13 cellular contexts compared by ENCODE assay signal in genomic region chr17:59375858-59376257, GRCh38. TPM values are rescaled to one million over a fixed set of nuclear protein-coding genes. Genes with fewer than 3 reads are reported as not detected.
DNase-seq lines count a peak whose midpoint lies in the region; ATAC-seq, FAIRE-seq and TF ChIP-seq lines count a peak whose summit lies in the region.
"Had no signal": no experiment of that assay in that cellular context is flagged by ENCODE, and none has a peak within 500 bp of the region (broad histone marks: within the 10 kb centered on the region; RNA-seq: fewer than 3 reads in every experiment).

No MANE protein-coding gene starts in this region.

- no peak overlapping the region for H3K4me3 ChIP-seq in HepG2 (replicated peaks in 1 of 3; ENCODE audit: insufficient read depth in 1 of 3, low read depth in 2 of 3, low read length in 3 of 3)
- H3K4me3 ChIP-seq in right lobe of liver = no peak overlapping the region
- no peak overlapping the region for H3K4me3 ChIP-seq in aorta (ENCODE audit: low read length in 2 of 2)

- TF ChIP-seq RAD21 in HepG2 (CRISPR knock-in tag; IDR thresholded peaks at IDR 0.05) = no peak

- TF ChIP-seq CTCF in HepG2 (CRISPR knock-in tag; IDR thresholded peaks at IDR 0.05) (no peak), right lobe of liver (IDR thresholded peaks at IDR 0.05) (no peak)

- no peaks in the 10 kb centered on the region; a peak in 3 of 5 replicates for H3K36me3 ChIP-seq in HepG2 (replicated peaks in 1 of 2; ENCODE audit: control insufficient read depth in 1 of 2, insufficient read depth in 2 of 2, low read length in 2 of 2)
- peaks cover 0 to 2% (median 0%) of the 10 kb centered on the region in 4 donors for H3K36me3 ChIP-seq in right lobe of liver
- no peaks in the 10 kb centered on the region for H3K36me3 ChIP-seq in aorta (ENCODE audit: control insufficient read depth in 1 of 2, insufficient read depth in 2 of 2, low read length in 1 of 2)

- H3K9me3 ChIP-seq in HepG2 (ENCODE audit: low read length) (no peaks in the 10 kb centered on the region), right lobe of liver (no peaks in the 10 kb centered on the region), aorta (ENCODE audit: control insufficient read depth, low read length) (no peaks in the 10 kb centered on the region)

- BruUV-seq in HepG2 (replicated peaks; lab: Mats Ljungman, UMichigan) = no TSS peak

- H3K79me2 ChIP-seq in HepG2 (ENCODE audit: insufficient read depth, low read length) = peaks cover 4% of the 10 kb centered on the region

- H3K27me3 Mint-ChIP-seq in effector memory CD8-positive, alpha-beta T cell = no peaks in the 10 kb centered on the region
- no peaks in the 10 kb centered on the region for H3K27me3 Mint-ChIP-seq in activated CD4-positive, alpha-beta memory T cell treated with anti-CD3 and anti-CD28 coated beads, Interleukin-2, amount 10 ng/mL, durations not matched to agents 7 days and 5 days

- H4K20me1 ChIP-seq in HepG2 (ENCODE audit: insufficient read depth, low read length) = no peaks in the 10 kb centered on the region

- no peak for TF ChIP-seq EP300 in HepG2 (IDR thresholded peaks at IDR 0.05; ENCODE audit: low read depth in 2 of 2, low read length in 2 of 2)
- TF ChIP-seq EP300 in HepG2 (CRISPR knock-in tag; IDR thresholded peaks at IDR 0.05; ENCODE audit: borderline replicate concordance) = no peak

- no peak for ATAC-seq in HepG2
- no peak for ATAC-seq in right lobe of liver
- ATAC-seq in HG03066 (IDR thresholded peaks at IDR 0.05; ENCODE audit: low read depth, unreplicated experiment) = peak; percentile 64
- ATAC-seq in effector memory CD8-positive, alpha-beta T cell (replicated peaks) = peak; percentile 16
- no peak for ATAC-seq in aorta (ENCODE audit: low FRiP score)
- ATAC-seq in GM21360 (IDR thresholded peaks at IDR 0.05; ENCODE audit: unreplicated experiment) = no peak
- ATAC-seq: activated T-cell treated with anti-CD3 and anti-CD28 coated beads, Interleukin-2, amount 50 U/mL, for 72 hours; stimulated activated effector memory CD8-positive, alpha-beta T cell treated with anti-CD3 and anti-CD28 coated beads, Interleukin-12 subunit alpha, Interleukin-12 subunit beta, amount 100 ng/mL, for 72 hours had no signal

- in situ Hi-C loops in HepG2 (cut with HindIII; ENCODE audit: extremely low pct_ligation_motif_present, low pct_unique_long_range_greater_than_20kb) (no loop called here), ACHN (cut with HindIII; ENCODE audit: low pct_ligation_motif_present, low pct_unique_long_range_greater_than_20kb, low sequenced_read_pairs) (no loop called here)

- DNase-seq in HepG2 (ENCODE audit: low spot score) = no peak
- DNase-seq in right lobe of liver = no peak
- no peak for DNase-seq in effector memory CD8-positive, alpha-beta T cell
- no peak for DNase-seq in aorta
- DNase-seq in activated CD4-positive, alpha-beta memory T cell treated with anti-CD3 and anti-CD28 coated beads, Interleukin-2, amount 10 ng/mL, durations not matched to agents 7 days and 5 days = no peak
- no peak for DNase-seq in ACHN
- DNase-seq: activated T-cell treated with anti-CD3 and anti-CD28 coated beads, Interleukin-2, amount 50 U/mL, for 72 hours; cortex of kidney; OCI-M1 had no signal

- no peak overlapping the region for H3K27ac Mint-ChIP-seq in effector memory CD8-positive, alpha-beta T cell
- H3K27ac Mint-ChIP-seq in activated CD4-positive, alpha-beta memory T cell treated with anti-CD3 and anti-CD28 coated beads, Interleukin-2, amount 10 ng/mL, durations not matched to agents 7 days and 5 days = no peak overlapping the region
- H3K27ac Mint-ChIP-seq: stimulated activated effector memory CD8-positive, alpha-beta T cell treated with anti-CD3 and anti-CD28 coated beads, Interleukin-12 subunit alpha, Interleukin-12 subunit beta, amount 100 ng/mL, for 72 hours had no signal

- no peak overlapping the region for H3K4me3 Mint-ChIP-seq in effector memory CD8-positive, alpha-beta T cell
- H3K4me3 Mint-ChIP-seq in activated CD4-positive, alpha-beta memory T cell treated with anti-CD3 and anti-CD28 coated beads, Interleukin-2, amount 10 ng/mL, durations not matched to agents 7 days and 5 days = no peak overlapping the region
- H3K4me3 Mint-ChIP-seq: stimulated activated effector memory CD8-positive, alpha-beta T cell treated with anti-CD3 and anti-CD28 coated beads, Interleukin-12 subunit alpha, Interleukin-12 subunit beta, amount 100 ng/mL, for 72 hours had no signal

- H3K27me3 ChIP-seq in HepG2 (ENCODE audit: control insufficient read depth in 1 of 2, insufficient read depth in 2 of 2, low read length in 2 of 2) (no peaks in the 10 kb centered on the region), right lobe of liver (no peaks in the 10 kb centered on the region), aorta (ENCODE audit: control insufficient read depth in 1 of 2, insufficient read depth in 2 of 2, low read length in 1 of 2) (no peaks in the 10 kb centered on the region)

- H3K4me1 ChIP-seq in HepG2 (ENCODE audit: insufficient read depth, low read length) (peaks cover 55% of the 10 kb centered on the region), right lobe of liver (peaks cover 0 to 40% (median 21%) of the 10 kb centered on the region in 4 donors), aorta (ENCODE audit: control insufficient read depth in 1 of 2, insufficient read depth in 2 of 2, low read length in 2 of 2) (peaks cover 14 to 35% of the 10 kb centered on the region in 2 donors)

- CTCF ChIA-PET in HepG2 (lab: Yijun Ruan, JAX; ENCODE audit: low intra/inter-chr PET ratio, low total read pairs) = no interaction called here
- CTCF ChIA-PET in activated CD4-positive, alpha-beta memory T cell treated with anti-CD3 and anti-CD28 coated beads, Interleukin-2, amount 10 ng/mL, durations not matched to agents 7 days and 5 days (lab: Charles Lee) = interaction anchor here (1.7 kb wide), 1 partner anchor 46 kb away, joined by 6 read pairs; no protein-coding TSS in a partner anchor

- peaks cover 29 to 41% of the 10 kb centered on the region in 2 donors for H3K4me1 Mint-ChIP-seq in effector memory CD8-positive, alpha-beta T cell (ENCODE audit: low read depth in 2 of 2)
- H3K4me1 Mint-ChIP-seq in activated CD4-positive, alpha-beta memory T cell treated with anti-CD3 and anti-CD28 coated beads, Interleukin-2, amount 10 ng/mL, durations not matched to agents 7 days and 5 days = peaks cover 59% of the 10 kb centered on the region

- POLR2A ChIA-PET in HepG2 (lab: Yijun Ruan, JAX) = interaction anchor here (1.6 kb wide), 1 partner anchor 10 kb away, joined by 4 read pairs; no protein-coding TSS in a partner anchor
- POLR2A ChIA-PET in activated CD4-positive, alpha-beta memory T cell treated with anti-CD3 and anti-CD28 coated beads, Interleukin-2, amount 10 ng/mL, durations not matched to agents 7 days and 5 days (lab: Charles Lee) = interaction anchor here (0.9 to 1.9 kb wide), 2 partner anchors 10 to 46 kb away, joined by 3 to 5 read pairs; no protein-coding TSS in a partner anchor

- no peak overlapping the region for H3K9ac ChIP-seq in HepG2 (ENCODE audit: insufficient read depth, low read depth, low read length)

- H3K9me3 Mint-ChIP-seq in effector memory CD8-positive, alpha-beta T cell = no peaks in the 10 kb centered on the region
- H3K9me3 Mint-ChIP-seq in activated CD4-positive, alpha-beta memory T cell treated with anti-CD3 and anti-CD28 coated beads, Interleukin-2, amount 10 ng/mL, durations not matched to agents 7 days and 5 days = no peaks in the 10 kb centered on the region
- H3K9me3 Mint-ChIP-seq: stimulated activated effector memory CD8-positive, alpha-beta T cell treated with anti-CD3 and anti-CD28 coated beads, Interleukin-12 subunit alpha, Interleukin-12 subunit beta, amount 100 ng/mL, for 72 hours had no signal

- no peak overlapping the region for H3K4me2 ChIP-seq in HepG2 (ENCODE audit: low read depth, low read length)

- FAIRE-seq in HepG2 (lab: Jason Lieb, UNC) = no peak

- H3K36me3 Mint-ChIP-seq in effector memory CD8-positive, alpha-beta T cell (ENCODE audit: insufficient read depth) = peaks cover 10% of the 10 kb centered on the region
- peaks cover 13% of the 10 kb centered on the region for H3K36me3 Mint-ChIP-seq in activated CD4-positive, alpha-beta memory T cell treated with anti-CD3 and anti-CD28 coated beads, Interleukin-2, amount 10 ng/mL, durations not matched to agents 7 days and 5 days (ENCODE audit: low read depth)
- H3K36me3 Mint-ChIP-seq: stimulated activated effector memory CD8-positive, alpha-beta T cell treated with anti-CD3 and anti-CD28 coated beads, Interleukin-12 subunit alpha, Interleukin-12 subunit beta, amount 100 ng/mL, for 72 hours had no signal

- H2AFZ ChIP-seq in HepG2 (ENCODE audit: low read length) = no peak overlapping the region

- H3K27ac ChIP-seq in HepG2 (ENCODE audit: extremely low read length, insufficient read depth, low read length) (no peak overlapping the region), right lobe of liver (no peak overlapping the region), aorta (ENCODE audit: low read depth in 1 of 2, low read length in 2 of 2) (peak overlapping the region; percentile 76 to 99)
- H3K27ac ChIP-seq: HL-60 had no signal

- TF ChIP-seq POLR2A in HepG2 (IDR thresholded peaks at IDR 0.05; ENCODE audit: insufficient read depth in 1 of 2, low read depth in 2 of 2, low read length in 2 of 2) (no peak), right lobe of liver (IDR thresholded peaks at IDR 0.05) (no peak)

- intact Hi-C loops in HepG2 (cut with micrococcal nuclease; ENCODE audit: unreplicated experiment) (no loop called here), right lobe of liver (cut with DNase I) (loop anchor here (10.0 kb wide), 1 partner anchor 49 kb away; no protein-coding TSS in a partner anchor), aorta (cut with DNase I) (no loop called here)

RNA-seq across cellular contexts. Expression of gene YPEL2, which starts 44.4 kb away (rescaled TPM):
- total RNA-seq in HepG2 (2016; rRNA removed; fragmentation: Illumina TruSeq; extraction: Trizol) (7.5 and 8.5 TPM in 2 replicates), right lobe of liver (10 to 100 TPM in 4 of 6 experiments, 1 to 10 TPM in 2; 9.2 to 23.3 (median 15.2) TPM), aorta (10 to 100 TPM; 38.5 to 54.0 TPM)
- total RNA-seq in HepG2 (2016; cell fraction: cytosol; rRNA removed; fragmentation: Illumina TruSeq; extraction: Trizol; ENCODE audit: low read depth) = 18.9 and 21.5 TPM in 2 replicates
- total RNA-seq in HepG2 (2016; cell fraction: insoluble cytoplasmic fraction; rRNA removed; fragmentation: Illumina TruSeq; extraction: Trizol) = 6.7 and 7.0 TPM in 2 replicates
- 5.7 and 6.1 TPM in 2 replicates for total RNA-seq in HepG2 (2016; cell fraction: membrane; rRNA removed; fragmentation: Illumina TruSeq; extraction: Trizol)
- total RNA-seq in HepG2 (2016; cell fraction: nucleus; rRNA removed; fragmentation: Illumina TruSeq; extraction: Trizol) = 9.8 and 11.4 TPM in 2 replicates
- polyA plus RNA-seq in HepG2 (2011; rRNA removed) (18.2 and 21.1 TPM in 2 replicates), aorta (10 to 100 TPM; 16.8 to 23.0 TPM)
- 8.0 and 10.6 TPM in 2 replicates for polyA plus RNA-seq in HepG2 (2011; cell fraction: cytosol; rRNA removed)
- polyA plus RNA-seq in HepG2 (2011; cell fraction: nucleus; rRNA removed) = 16.3 and 20.7 TPM in 2 replicates
- 11.0 TPM in 2 replicates for polyA plus RNA-seq in HepG2 (2012)
- polyA plus RNA-seq in HepG2 (2016; cell fraction: cytosol; fragmentation: Illumina TruSeq; extraction: Trizol; ENCODE audit: low read depth) = 0.68 and 0.79 TPM in 2 replicates
- 5.2 and 5.6 TPM in 2 replicates for polyA plus RNA-seq in HepG2 (2016; cell fraction: insoluble cytoplasmic fraction; fragmentation: Illumina TruSeq; extraction: Trizol; ENCODE audit: low read depth)
- polyA plus RNA-seq in HepG2 (2016; cell fraction: membrane; fragmentation: Illumina TruSeq; extraction: Trizol; ENCODE audit: low read depth) = 2.3 and 2.4 TPM in 2 replicates
- polyA plus RNA-seq in HepG2 (2016; cell fraction: nucleus; fragmentation: Illumina TruSeq; extraction: Trizol; ENCODE audit: insufficient read depth, low read depth) = 12.0 and 12.1 TPM in 2 replicates
- 10.4 and 56.0 TPM in 2 replicates for polyA minus RNA-seq in HepG2 (2011; rRNA and poly(A)+ RNA removed; ENCODE audit: low replicate concordance)
- polyA minus RNA-seq in HepG2 (2011; cell fraction: cytosol; rRNA and poly(A)+ RNA removed) = 12.7 and 15.6 TPM in 2 replicates
- 18.7 and 25.6 TPM in 2 replicates for polyA minus RNA-seq in HepG2 (2011; cell fraction: nucleus; rRNA and poly(A)+ RNA removed)
- 10 to 100 TPM; 17.1 to 18.4 TPM for total RNA-seq in activated CD4-positive, alpha-beta memory T cell treated with anti-CD3 and anti-CD28 coated beads, Interleukin-2, amount 10 ng/mL, durations not matched to agents 7 days and 5 days

Comparison
In these comparisons a context has a peak if more than half of its experiments do, and no peak if none do; other contexts are left out.
1. intact Hi-C loops: an anchor here in right lobe of liver (10.0 kb wide); none called in HepG2 and aorta.
2. ATAC-seq: peak in HG03066 (single experiment) and effector memory CD8-positive, alpha-beta T cell (single experiment); none in HepG2 (single experiment), right lobe of liver (0 of 4), aorta (single experiment) and GM21360 (single experiment).
3. H3K27ac ChIP-seq: peak in aorta (2 of 2); none in HepG2 (single experiment) and right lobe of liver (0 of 3).